ENCODE assay signal across 16 cellular contexts in genomic region chr4:72471816-72472215, GRCh38.
DNase-seq lines count a peak whose midpoint lies in the region; ATAC-seq and TF ChIP-seq lines count a peak whose summit lies in the region.
"Had no signal": no experiment of that assay in that cellular context is flagged by ENCODE, and none has a peak within 500 bp of the region (broad histone marks: within the 10 kb centered on the region; RNA-seq: fewer than 3 reads in every experiment).

No MANE protein-coding gene starts in this region.

- intact Hi-C loops in ovary (cut with DNase I), result no loop called here

- no peak overlapping the region for H3K18ac ChIP-seq in neuronal stem cell (ENCODE audit: low read length)

- H4K91ac ChIP-seq in neuronal stem cell (ENCODE audit: low read depth, low read length, poor library complexity), result no peak overlapping the region

- H3K4ac ChIP-seq in neuronal stem cell (ENCODE audit: low read length), result no peak overlapping the region

- TF ChIP-seq EP300 in ovary (IDR thresholded peaks at IDR 0.05), result no peak

- H3K27ac Mint-ChIP-seq in GM23338 (no peak overlapping the region), endodermal cell (peak overlapping the region; percentile 41)
- H3K27ac Mint-ChIP-seq: CD4-positive, alpha-beta T cell had no signal

- H2AFZ ChIP-seq in GM23338, result no peak overlapping the region
- H2AFZ ChIP-seq in neuronal stem cell (ENCODE audit: low read length), result no peak overlapping the region

- H3K27me3 ChIP-seq in GM23338 (ENCODE audit: insufficient read depth) (no peaks in the 10 kb centered on the region), endodermal cell (ENCODE audit: control insufficient read depth, insufficient read depth, low read length, poor library complexity, severe bottlenecking) (no peaks in the 10 kb centered on the region), neuronal stem cell (ENCODE audit: control insufficient read depth in 3 of 3, insufficient read depth in 3 of 3, low read depth in 1 of 3, low read length in 3 of 3) (no peaks in the 10 kb centered on the region), ovary (no peaks in the 10 kb centered on the region)
- H3K27me3 ChIP-seq: BE2C had no signal

- no peak overlapping the region for H3K23ac ChIP-seq in neuronal stem cell (ENCODE audit: low read depth, low read length, poor library complexity)

- no peak overlapping the region for H3K4me2 ChIP-seq in GM23338
- no peak overlapping the region for H3K4me2 ChIP-seq in neuronal stem cell (ENCODE audit: insufficient read depth, low read length, poor library complexity, severe bottlenecking)

- TF ChIP-seq POLR2A in ovary (IDR thresholded peaks at IDR 0.05), result no peak

- no peak overlapping the region for H3K4me3 ChIP-seq in GM23338
- no peak overlapping the region for H3K4me3 ChIP-seq in endodermal cell (ENCODE audit: low read length)
- no peak overlapping the region for H3K4me3 ChIP-seq in mesodermal cell (ENCODE audit: extremely low read depth, insufficient read depth, low read length, poor library complexity, severe bottlenecking)
- H3K4me3 ChIP-seq in neuronal stem cell (ENCODE audit: low read length in 2 of 2), result no peak overlapping the region
- no peak overlapping the region for H3K4me3 ChIP-seq in ovary

- H3K4me1 ChIP-seq in GM23338 (ENCODE audit: insufficient read depth), result no peaks in the 10 kb centered on the region
- H3K4me1 ChIP-seq in endodermal cell (ENCODE audit: control insufficient read depth, insufficient read depth, low read length), result no peaks in the 10 kb centered on the region
- H3K4me1 ChIP-seq in mesodermal cell (ENCODE audit: control insufficient read depth, insufficient read depth, low read length, poor library complexity, severe bottlenecking), result peaks cover 21% of the 10 kb centered on the region
- H3K4me1 ChIP-seq in neuronal stem cell (ENCODE audit: control insufficient read depth in 2 of 2, insufficient read depth in 1 of 2, low read depth in 1 of 2, low read length in 2 of 2), result peaks cover 0 to 2% of the 10 kb centered on the region in 2 donors
- no peaks in the 10 kb centered on the region for H3K4me1 ChIP-seq in ovary (ENCODE audit: insufficient read depth)
- H3K4me1 ChIP-seq: Caco-2 had no signal

- no peaks in the 10 kb centered on the region for H4K20me1 ChIP-seq in GM23338 (replicated peaks; ENCODE audit: insufficient read depth)

- H3K4me1 Mint-ChIP-seq in GM23338 (peaks cover 2% of the 10 kb centered on the region; the same call in 2 of the 3 replicates), endodermal cell (peaks cover 5% of the 10 kb centered on the region)

- no peak overlapping the region for H3K9ac ChIP-seq in endodermal cell (ENCODE audit: extremely low read depth, low read length, poor library complexity, severe bottlenecking)
- H3K9ac ChIP-seq in neuronal stem cell (ENCODE audit: low read depth, low read length, poor library complexity), result no peak overlapping the region

- H3F3A ChIP-seq in GM23338 (replicated peaks; ENCODE audit: low read depth), result no peaks in the 10 kb centered on the region

- no peak overlapping the region for H2BK15ac ChIP-seq in neuronal stem cell (ENCODE audit: low read length)

- ATAC-seq in GM23338 (no peak), GM19455 (IDR thresholded peaks at IDR 0.05; ENCODE audit: unreplicated experiment) (no peak)

- H3K14ac ChIP-seq in neuronal stem cell (ENCODE audit: low read length), result no peak overlapping the region

- H3K27me3 Mint-ChIP-seq in GM23338 (ENCODE audit: insufficient read depth, low read depth, poor library complexity) (no peaks in the 10 kb centered on the region), endodermal cell (ENCODE audit: insufficient read depth) (no peaks in the 10 kb centered on the region)
- H3K27me3 Mint-ChIP-seq: CD4-positive, alpha-beta T cell had no signal

- no peaks in the 10 kb centered on the region for H3K9me3 ChIP-seq in endodermal cell (ENCODE audit: control insufficient read depth, low read length)
- no peaks in the 10 kb centered on the region for H3K9me3 ChIP-seq in mesodermal cell (ENCODE audit: control insufficient read depth, low read length)
- H3K9me3 ChIP-seq in neuronal stem cell (replicated peaks in 1 of 2; ENCODE audit: control insufficient read depth in 2 of 2, insufficient read depth in 1 of 2, low read depth in 1 of 2, low read length in 2 of 2), result no peaks in the 10 kb centered on the region
- no peaks in the 10 kb centered on the region for H3K9me3 ChIP-seq in ovary
- H3K9me3 ChIP-seq: BE2C, Caco-2 had no signal

- TF ChIP-seq CTCF in GM23338 (conservative IDR thresholded peaks at IDR 0.05; ENCODE audit: low read depth in 2 of 2) (no peak), endodermal cell (conservative IDR thresholded peaks at IDR 0.05) (no peak), ovary (IDR thresholded peaks at IDR 0.05) (no peak)

- H2BK12ac ChIP-seq in neuronal stem cell (ENCODE audit: low read length), result no peak overlapping the region

- H3K36me3 Mint-ChIP-seq in GM23338 (ENCODE audit: low read depth) (peaks cover 8% of the 10 kb centered on the region; the same call in 1 of the 3 replicates), endodermal cell (ENCODE audit: low read depth) (no peaks in the 10 kb centered on the region)

- H3K27ac ChIP-seq in GM23338 (ENCODE audit: low read depth) (no peak overlapping the region), endodermal cell (ENCODE audit: low read depth, low read length) (no peak overlapping the region), mesodermal cell (ENCODE audit: low read depth, low read length, severe bottlenecking) (peak overlapping the region; percentile 18), neuronal stem cell (replicated peaks; ENCODE audit: low read length) (no peak overlapping the region), ovary (no peak overlapping the region)
- H3K27ac ChIP-seq: C4-2B, HL-60 had no signal

- no peaks in the 10 kb centered on the region for H3K79me1 ChIP-seq in neuronal stem cell (ENCODE audit: low read depth, low read length)

- no peak overlapping the region for H2BK5ac ChIP-seq in neuronal stem cell (ENCODE audit: low read length)

- WGBS in endodermal cell (ENCODE audit: insufficient coverage in 1 of 2, insufficient read length in 1 of 2), 2 experiments, result 98 to 100% methylated on average over 1 to 2 of the region's 2 CpGs
- 92% methylated on average over 2 of the region's 2 CpGs; no CpG with 5 or more reads in 1 of the 2 experiments for WGBS in mesodermal cell (ENCODE audit: insufficient coverage in 2 of 2), 2 experiments
- no CpG with 5 or more reads among the region's 2 CpGs for WGBS in neuronal stem cell (ENCODE audit: extremely low coverage in 2 of 2, insufficient read length in 2 of 2, insufficient replicate concordance in 1 of 2), 2 donors
- 55 to 61% (median 56%) methylated on average over 2 of the region's 2 CpGs for WGBS in ovary, 3 donors

- no peak overlapping the region for H2AK5ac ChIP-seq in neuronal stem cell (ENCODE audit: low read depth, low read length)

- no peaks in the 10 kb centered on the region for H3K79me2 ChIP-seq in GM23338 (replicated peaks; ENCODE audit: insufficient read depth)

- no peak overlapping the region for H4K8ac ChIP-seq in neuronal stem cell (ENCODE audit: low read depth, low read length)

- in situ Hi-C loops in ACHN (cut with HindIII; ENCODE audit: low pct_ligation_motif_present, low pct_unique_long_range_greater_than_20kb, low sequenced_read_pairs), result no loop called here

- H3K4me3 Mint-ChIP-seq in GM23338 (no peak overlapping the region), endodermal cell (no peak overlapping the region)
- H3K4me3 Mint-ChIP-seq: CD4-positive, alpha-beta T cell had no signal

- no peaks in the 10 kb centered on the region for H3K9me2 ChIP-seq in GM23338 (ENCODE audit: insufficient read depth)

- H3K9me3 Mint-ChIP-seq in GM23338 (peaks cover 7% of the 10 kb centered on the region; the same call in 1 of the 3 replicates), endodermal cell (no peaks in the 10 kb centered on the region)
- H3K9me3 Mint-ChIP-seq: CD4-positive, alpha-beta T cell had no signal

- H3K36me3 ChIP-seq in GM23338 (ENCODE audit: insufficient read depth), result no peaks in the 10 kb centered on the region
- H3K36me3 ChIP-seq in endodermal cell (ENCODE audit: control insufficient read depth, insufficient read depth, low read length), result no peaks in the 10 kb centered on the region
- no peaks in the 10 kb centered on the region for H3K36me3 ChIP-seq in mesodermal cell (ENCODE audit: control insufficient read depth, insufficient read depth, low read length)
- no peaks in the 10 kb centered on the region for H3K36me3 ChIP-seq in neuronal stem cell (replicated peaks in 1 of 2; ENCODE audit: control insufficient read depth in 2 of 2, insufficient read depth in 2 of 2, low read length in 2 of 2)
- H3K36me3 ChIP-seq in ovary, result no peaks in the 10 kb centered on the region
- H3K36me3 ChIP-seq: BE2C had no signal

- DNase-seq in ACHN (peak; percentile 43), GM23338 (ENCODE audit: low spot score) (peak; percentile 17), endodermal cell (no peak), C1 segment of cervical spinal cord (lab: John Stamatoyannopoulos, UW) (no peak), neuronal stem cell (ENCODE audit: low spot score) (no peak), ovary (no peak)
- DNase-seq: BE2C; Caco-2; CD4-positive, alpha-beta T cell; DMS79; GDM1; HCEC 1CT had no signal

- no peak overlapping the region for H2BK120ac ChIP-seq in neuronal stem cell (ENCODE audit: low read depth, low read length)

TF ChIP-seq in GM23338, 12 proteins besides CTCF, POLR2A, EP300 and RAD21 (continues in another document):
- TF ChIP-seq ZNF331 (CRISPR knock-in tag; IDR thresholded peaks at IDR 0.05; ENCODE audit: low read depth) (no peak), EZH2 (IDR thresholded peaks at IDR 0.05; ENCODE audit: low read depth, unreplicated experiment) (no peak), JUNB (IDR thresholded peaks at IDR 0.05; ENCODE audit: unreplicated experiment) (no peak), NANOG (IDR thresholded peaks at IDR 0.05; ENCODE audit: borderline replicate concordance) (no peak), POLR2AphosphoS5 (IDR thresholded peaks at IDR 0.05; ENCODE audit: low read depth) (no peak)

Comparison
In these comparisons a context has a peak if more than half of its experiments do, and no peak if none do; other contexts are left out.
1. DNase-seq: peak in ACHN (single experiment) and GM23338 (single experiment); none in endodermal cell (single experiment), C1 segment of cervical spinal cord (0 of 14), neuronal stem cell (single experiment) and ovary (0 of 5).